In the genomic region with DNA sequence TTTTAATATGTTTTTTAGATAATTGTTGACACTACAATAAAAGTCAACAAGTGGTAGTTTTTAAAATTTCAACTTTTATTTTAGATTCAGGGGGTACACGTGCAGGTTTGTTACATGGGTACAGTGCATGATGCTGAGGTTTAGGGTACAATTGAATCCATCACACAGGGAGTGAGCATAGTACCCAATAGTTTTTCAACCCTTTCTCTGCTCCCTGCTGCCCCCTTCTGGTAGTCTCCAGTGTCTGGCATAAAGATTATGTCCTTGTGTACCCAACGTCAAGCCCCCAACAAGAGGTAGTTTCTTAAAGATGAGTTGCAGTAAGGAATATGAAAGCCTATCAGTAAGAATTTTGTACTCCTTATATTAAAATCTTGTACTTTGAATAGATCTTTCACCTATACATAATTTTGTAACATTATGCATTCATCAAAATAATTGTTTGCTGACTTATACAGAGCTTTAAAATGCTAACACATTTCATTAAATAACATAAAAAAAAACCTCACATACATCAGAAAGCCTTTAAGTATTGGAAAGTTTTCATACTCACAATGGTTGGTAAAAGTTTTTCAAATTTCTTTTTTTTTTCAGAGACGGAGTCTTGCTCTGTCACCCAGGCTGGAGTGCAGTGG, we compare ENCODE assay signal across 8 cellular contexts. TPM values are rescaled to one million over a fixed set of nuclear protein-coding genes. Genes with fewer than 3 reads are reported as not detected.
DNase-seq lines count a peak whose midpoint lies in the region; ATAC-seq and TF ChIP-seq lines count a peak whose summit lies in the region.

No MANE protein-coding gene starts in this region.

- no peaks in the 10 kb centered on the region for H3F3A ChIP-seq in PC-3 (ENCODE audit: low read length, unreplicated experiment)

- no peak overlapping the region for H3K27ac ChIP-seq in PC-3 (ENCODE audit: low read length)

- no peaks in the 10 kb centered on the region for H3K9me2 ChIP-seq in PC-3 (replicated peaks; ENCODE audit: low read length)

- H3K36me3 ChIP-seq in PC-3 (ENCODE audit: low read depth, low read length) = no peaks in the 10 kb centered on the region

- H3K4me2 ChIP-seq in PC-3 (ENCODE audit: low read length) = no peak overlapping the region

- H4K20me1 ChIP-seq in PC-3 (ENCODE audit: low read length) = no peaks in the 10 kb centered on the region

- POLR2A ChIA-PET in PC-3 (lab: Charles Lee; ENCODE audit: unreplicated experiment) = no interaction called here

- no TSS peak for BruUV-seq in PC-3 (replicated peaks; lab: Mats Ljungman, UMichigan)

- no peak overlapping the region for H3K9ac ChIP-seq in PC-3 (ENCODE audit: low read length)

- no peak overlapping the region for H3K4me3 ChIP-seq in PC-3 (ENCODE audit: low read length)

- H3K4me1 ChIP-seq in PC-3 (ENCODE audit: insufficient read depth, low read length) = no peaks in the 10 kb centered on the region

- H3K27me3 ChIP-seq in PC-3 (ENCODE audit: low read length) = no peaks in the 10 kb centered on the region

- H3K79me2 ChIP-seq in PC-3 (ENCODE audit: low read length) = no peaks in the 10 kb centered on the region

- ATAC-seq in GM18909 (IDR thresholded peaks at IDR 0.05; ENCODE audit: poor library complexity, unreplicated experiment) (peak; percentile 84), PC-3 (peak; percentile 64), HG02970 (IDR thresholded peaks at IDR 0.05; ENCODE audit: low FRiP score, unreplicated experiment) (no peak)

- H2AFZ ChIP-seq in PC-3 (ENCODE audit: low read length) = no peak overlapping the region

- no peaks in the 10 kb centered on the region for H3K9me3 ChIP-seq in PC-3 (ENCODE audit: low read length)

- TF ChIP-seq CTCF in PC-3 (conservative IDR thresholded peaks at IDR 0.05; ENCODE audit: low read depth, low read length) = peak; percentile 80

- CTCF ChIA-PET in PC-3 (lab: Charles Lee) = interaction anchor here (0.6 to 0.7 kb wide), 2 partner anchors 421 to 1344 kb away, joined by 3 to 7 read pairs; no protein-coding TSS in a partner anchor

- intact Hi-C loops in PC-3 (cut with micrococcal nuclease) = loop anchor here (5.0 to 10.0 kb wide), 4 partner anchors 127 to 600 kb away; a partner anchor contains a TSS

- DNase-seq in AML-193 (lab: John Stamatoyannopoulos, UW) (peak; percentile 57 to 74), HK-2 (ENCODE audit: unreplicated experiment) (peak; percentile 57), PC-3 (peak; percentile 74), foreskin melanocyte (peak; percentile 40), putamen (ENCODE audit: low spot score) (peak; percentile 29)
- DNase-seq in activated T-cell treated with anti-CD3 and anti-CD28 coated beads, Interleukin-2, amount 50 U/mL, for 1 hour = peak; percentile 72

RNA-seq across cellular contexts. Expression of a gene that starts 5.4 kb away (rescaled TPM):
- total RNA-seq in PC-3 (2014; rRNA removed) = 20.3 and 24.0 TPM in 2 replicates

RNA-seq across cellular contexts. Expression of a gene that starts 11.7 kb away (rescaled TPM):
- total RNA-seq in PC-3 (2014; rRNA removed) = 4.8 and 10.3 TPM in 2 replicates
